In genomic region chr3:99842826-99843589, GRCh38 we compare ENCODE assay signal across 8 cellular contexts. TPM values are rescaled to one million over a fixed set of nuclear protein-coding genes. Genes with fewer than 3 reads are reported as not detected.
DNase-seq lines count a peak whose midpoint lies in the region; ATAC-seq, FAIRE-seq and TF ChIP-seq lines count a peak whose summit lies in the region.

No MANE protein-coding gene starts in this region.

- H2BK12ac ChIP-seq in H1 (ENCODE audit: low read depth, low read length) = no peak overlapping the region

- H3K27me3 Mint-ChIP-seq in activated CD8-positive, alpha-beta memory T cell treated with anti-CD3 and anti-CD28 coated beads, Interleukin-2, amount 10 ng/mL, durations not matched to agents 7 days and 5 days = no peaks in the 10 kb centered on the region
- H3K27me3 Mint-ChIP-seq in immature natural killer cell (ENCODE audit: low read depth in 3 of 3) = peaks cover 0 to 4% (median 2%) of the 10 kb centered on the region in 3 donors

- no peak overlapping the region for H4K91ac ChIP-seq in H1 (replicated peaks; ENCODE audit: insufficient read length, low read length)

- POLR2A ChIA-PET in H1 (lab: Charles Lee; ENCODE audit: partially characterized antibody) = interaction anchor here (1.3 to 2.5 kb wide), 2 partner anchors 25 to 411 kb away, joined by 3 to 5 read pairs; partner anchors contain the start of gene CMSS1

- H3K9me3 Mint-ChIP-seq in activated CD8-positive, alpha-beta memory T cell treated with anti-CD3 and anti-CD28 coated beads, Interleukin-2, amount 10 ng/mL, durations not matched to agents 7 days and 5 days (ENCODE audit: low read depth) = no peaks in the 10 kb centered on the region
- H3K9me3 Mint-ChIP-seq in immature natural killer cell = peaks cover 0 to 1% (median 0%) of the 10 kb centered on the region in 6 donors

- no peaks in the 10 kb centered on the region for H3K23me2 ChIP-seq in H1 (ENCODE audit: low read depth, low read length)

- H3K56ac ChIP-seq in H1 (replicated peaks; ENCODE audit: insufficient read length, low read depth, low read length) = no peak overlapping the region

- H3K4ac ChIP-seq in H1 (replicated peaks; ENCODE audit: insufficient read length, low read depth, low read length) = no peak overlapping the region

- H4K8ac ChIP-seq in H1 (ENCODE audit: extremely low read depth, insufficient read depth, low read length) = no peak overlapping the region

- H4K20me1 ChIP-seq in H1 (replicated peaks in 1 of 2; ENCODE audit: control insufficient read depth in 1 of 2, insufficient read depth in 2 of 2, low read length in 2 of 2) = peaks cover 0 to 2% of the 10 kb centered on the region in 2 experiments

- peak in 2 of 3 experiments; percentile 29 to 56; a peak in 2 of 4 replicates for TF ChIP-seq CTCF in H1 (IDR thresholded peaks at IDR 0.05; ENCODE audit: control extremely low read depth in 1 of 3, insufficient read depth in 1 of 3, low read depth in 1 of 3, low read length in 3 of 3)

- FAIRE-seq in H1 (lab: Jason Lieb, UNC) = peak; percentile 13

- no peaks in the 10 kb centered on the region for H3K27me3 ChIP-seq in H1 (replicated peaks in 1 of 4; ENCODE audit: control insufficient read depth in 3 of 4, extremely low read depth in 1 of 4, insufficient read depth in 3 of 4, low read length in 3 of 4)

- no peak overlapping the region for H2BK120ac ChIP-seq in H1 (replicated peaks; ENCODE audit: low read depth, low read length)

- H2AFZ ChIP-seq in H1 (ENCODE audit: low read length) = no peak overlapping the region

- no peak overlapping the region for H2BK5ac ChIP-seq in H1 (ENCODE audit: low read depth, low read length)

- H3K36me3 ChIP-seq in H1 (ENCODE audit: control insufficient read depth in 2 of 4, insufficient read depth in 4 of 4, low read length in 3 of 4) = no peaks in the 10 kb centered on the region

- peaks cover 11% of the 10 kb centered on the region for H3K4me1 Mint-ChIP-seq in activated CD8-positive, alpha-beta memory T cell treated with anti-CD3 and anti-CD28 coated beads, Interleukin-2, amount 10 ng/mL, durations not matched to agents 7 days and 5 days
- no peaks in the 10 kb centered on the region for H3K4me1 Mint-ChIP-seq in immature natural killer cell

- H2BK15ac ChIP-seq in H1 (ENCODE audit: low read length) = no peak overlapping the region

- H3K14ac ChIP-seq in H1 (ENCODE audit: insufficient read length) = no peak overlapping the region

- H3K23ac ChIP-seq in H1 (ENCODE audit: insufficient read length) = no peak overlapping the region

- no peak overlapping the region for H3K4me2 ChIP-seq in H1 (ENCODE audit: insufficient read depth in 1 of 2, low read depth in 2 of 2, low read length in 2 of 2)

- peaks cover 3% of the 10 kb centered on the region for H3K79me1 ChIP-seq in H1 (ENCODE audit: low read depth, low read length)

- no peak overlapping the region for H3K9ac ChIP-seq in H1 (replicated peaks in 1 of 4; ENCODE audit: extremely low read depth in 1 of 4, low read depth in 3 of 4, low read length in 3 of 4)

- no peak for TF ChIP-seq POLR2A in H1 (IDR thresholded peaks at IDR 0.05; ENCODE audit: control extremely low read depth in 1 of 2, low read depth in 2 of 2, low read length in 2 of 2)

- no peak for TF ChIP-seq EP300 in H1 (IDR thresholded peaks at IDR 0.05; ENCODE audit: borderline replicate concordance in 1 of 2, low read depth in 2 of 2, low read length in 2 of 2)

- H3K4me1 ChIP-seq in H1 (replicated peaks in 1 of 4; ENCODE audit: control insufficient read depth in 3 of 4, insufficient read depth in 4 of 4, low read length in 3 of 4) = peaks cover 0 to 7% (median 4%) of the 10 kb centered on the region in 4 experiments; a peak in 3 of 7 replicates

- H3K9me3 ChIP-seq in H1 (ENCODE audit: insufficient read depth in 2 of 2, low read depth in 1 of 2, low read length in 1 of 2) = no peaks in the 10 kb centered on the region

- WGBS in H1 (ENCODE audit: extremely low coverage in 1 of 2, insufficient coverage in 1 of 2, insufficient read length in 1 of 2, insufficient replicate concordance in 2 of 2, low coverage in 1 of 2, low lambda C conversion rate in 2 of 2, missing lambda C conversion rate in 1 of 2), 2 experiments = 61% methylated on average over 2 of the region's 2 CpGs; no CpG with 5 or more reads in 1 of the 2 experiments

- peaks cover 0 to 14% of the 10 kb centered on the region in 2 experiments; a peak in 2 of 4 replicates for H3K79me2 ChIP-seq in H1 (ENCODE audit: control insufficient read depth in 1 of 2, insufficient read depth in 2 of 2, low read length in 2 of 2)

- H4K5ac ChIP-seq in H1 (ENCODE audit: insufficient read length, low read depth, low read length) = no peak overlapping the region

- H2AK5ac ChIP-seq in H1 (ENCODE audit: low read depth, low read length) = no peak overlapping the region

- no peak overlapping the region for H3K27ac Mint-ChIP-seq in activated CD8-positive, alpha-beta memory T cell treated with anti-CD3 and anti-CD28 coated beads, Interleukin-2, amount 10 ng/mL, durations not matched to agents 7 days and 5 days
- H3K27ac Mint-ChIP-seq in immature natural killer cell = no peak overlapping the region

- H2BK20ac ChIP-seq in H1 (ENCODE audit: low read length) = no peak overlapping the region

- no peak overlapping the region for H3K4me3 Mint-ChIP-seq in activated CD8-positive, alpha-beta memory T cell treated with anti-CD3 and anti-CD28 coated beads, Interleukin-2, amount 10 ng/mL, durations not matched to agents 7 days and 5 days
- H3K4me3 Mint-ChIP-seq in immature natural killer cell = no peak overlapping the region

- peak; percentile 76 to 82 for TF ChIP-seq RAD21 in H1 (IDR thresholded peaks at IDR 0.05 in 1 of 2, conservative IDR thresholded peaks at IDR 0.05 in 1 of 2; ENCODE audit: low read depth in 2 of 2, low read length in 2 of 2)

- H3K27ac ChIP-seq in H1 (ENCODE audit: low read depth, low read length) = no peak overlapping the region

- H3K18ac ChIP-seq in H1 (ENCODE audit: extremely low read depth, low read length) = no peak overlapping the region

- peak; percentile 75 for ATAC-seq in activated CD8-positive, alpha-beta memory T cell treated with anti-CD3 and anti-CD28 coated beads, Interleukin-2, amount 10 ng/mL, durations not matched to agents 7 days and 5 days
- ATAC-seq in HG03354 (IDR thresholded peaks at IDR 0.05; ENCODE audit: poor library complexity, severe bottlenecking, unreplicated experiment) (peak; percentile 57), HG02870 (IDR thresholded peaks at IDR 0.05; ENCODE audit: unreplicated experiment) (no peak)

- DNase-seq in activated CD8-positive, alpha-beta memory T cell treated with anti-CD3 and anti-CD28 coated beads, Interleukin-2, amount 10 ng/mL, durations not matched to agents 7 days and 5 days = no peak
- DNase-seq in activated CD8-positive, alpha-beta memory T cell treated with anti-CD3 and anti-CD28 coated beads, Interleukin-2, amount 50 U/mL, for 48 hours = no peak
- DNase-seq in NOMO-1 treated with dmso at 0.1 percent for 144 hours (lab: John Stamatoyannopoulos, UW; ENCODE audit: unreplicated experiment) (peak; percentile 28), H1 (ENCODE audit: low read depth in 1 of 2, low spot score in 2 of 2) (no peak), middle frontal gyrus (ENCODE audit: extremely low spot score, low spot score) (peak; percentile 14), immature natural killer cell (no peak)

- no peak overlapping the region for H3K4me3 ChIP-seq in H1 (ENCODE audit: extremely low read depth in 1 of 4, insufficient read depth in 2 of 4, low read depth in 3 of 4, low read length in 4 of 4)

- CTCF ChIA-PET in activated CD8-positive, alpha-beta memory T cell treated with anti-CD3 and anti-CD28 coated beads, Interleukin-2, amount 10 ng/mL, durations not matched to agents 7 days and 5 days (lab: Charles Lee) = interaction anchor here (0.6 to 2.6 kb wide), 12 partner anchors 10 to 412 kb away, joined by 3 to 28 read pairs (median 3); no protein-coding TSS in a partner anchor
- CTCF ChIA-PET in H1 (lab: Charles Lee; ENCODE audit: partially characterized antibody) = interaction anchor here (0.6 to 2.3 kb wide), 40 partner anchors 9 to 424 kb away, joined by 3 to 21 read pairs (median 5); partner anchors contain the start of gene TBC1D23

- H3K36me3 Mint-ChIP-seq in activated CD8-positive, alpha-beta memory T cell treated with anti-CD3 and anti-CD28 coated beads, Interleukin-2, amount 10 ng/mL, durations not matched to agents 7 days and 5 days = peaks cover 2% of the 10 kb centered on the region
- no peaks in the 10 kb centered on the region for H3K36me3 Mint-ChIP-seq in immature natural killer cell

TF ChIP-seq in H1, 55 proteins besides CTCF, POLR2A, EP300 and RAD21:
- TF ChIP-seq CHD2 (IDR thresholded peaks at IDR 0.05; ENCODE audit: low read length) = no peak
- TF ChIP-seq TEAD4 (IDR thresholded peaks at IDR 0.05; ENCODE audit: low read depth, low read length) = peak; percentile 74; the same call in 1 of the 2 replicates

RNA-seq across cellular contexts. Expression of gene CMSS1, which starts 25.3 kb away (rescaled TPM):
- 10 to 100 TPM; 57.2 to 57.5 TPM for total RNA-seq in activated CD8-positive, alpha-beta memory T cell treated with anti-CD3 and anti-CD28 coated beads, Interleukin-2, amount 10 ng/mL, durations not matched to agents 7 days and 5 days
- 65.9 and 75.1 TPM in 2 replicates for total RNA-seq in H1 (2021; fragmentation: NEBNext Ultra II Directional; extraction: Animal tissue kit (Norgen Biotek cat#: 25700))
- polyA plus RNA-seq in H1 (2011; rRNA removed) = 10.2 and 15.2 TPM in 2 replicates
- 26.0 TPM for polyA plus RNA-seq in H1 (2011; cell fraction: cytosol; rRNA removed)
- polyA plus RNA-seq in H1 (2011; cell fraction: nucleus; rRNA removed) = 4.3 TPM
- 36.1 to 77.3 TPM (median 39.6 TPM) in 4 replicates for polyA plus RNA-seq in H1 (2012, experiment 1 of 2)
- 20.3 TPM for polyA plus RNA-seq in H1 (2012, experiment 2 of 2)
- 87.2 TPM for polyA plus RNA-seq in H1 (2013, experiment 1 of 2)
- 96.4 TPM for polyA plus RNA-seq in H1 (2013, experiment 2 of 2)
- 8.1 and 9.8 TPM in 2 replicates for polyA minus RNA-seq in H1 (2011; rRNA and poly(A)+ RNA removed)
- 34.1 TPM for polyA minus RNA-seq in H1 (2011; cell fraction: cytosol; rRNA and poly(A)+ RNA removed)
- polyA minus RNA-seq in H1 (2011; cell fraction: nucleus; rRNA and poly(A)+ RNA removed) = 31.3 TPM
- polyA plus RNA-seq in immature natural killer cell = 10 to 100 TPM; 12.1 to 13.4 (median 12.8) TPM

Comparison
In these comparisons a context has a peak if more than half of its experiments do, and no peak if none do; other contexts are left out.
1. DNase-seq: peak in NOMO-1 treated with dmso at 0.1 percent for 144 hours (single experiment) and middle frontal gyrus (single experiment); none in activated CD8-positive, alpha-beta memory T cell treated with anti-CD3 and anti-CD28 coated beads, Interleukin-2, amount 10 ng/mL, durations not matched to agents 7 days and 5 days (single experiment), activated CD8-positive, alpha-beta memory T cell treated with anti-CD3 and anti-CD28 coated beads, Interleukin-2, amount 50 U/mL, for 48 hours (single experiment), H1 (0 of 2) and immature natural killer cell (0 of 3).